ENCODE assay signal across 10 cellular contexts in genomic region chr15:45611305-45611704, GRCh38. TPM values are rescaled to one million over a fixed set of nuclear protein-coding genes. Genes with fewer than 3 reads are reported as not detected.
A peak's percentile ranks its signal among the peaks of the same experiment; 100 is the strongest.
DNase-seq lines count a peak whose midpoint lies in the region; ATAC-seq, FAIRE-seq and TF ChIP-seq lines count a peak whose summit lies in the region.
"Had no signal": no experiment of that assay in that cellular context is flagged by ENCODE, and none has a peak within 500 bp of the region (broad histone marks: within the 10 kb centered on the region; RNA-seq: fewer than 3 reads in every experiment).

No MANE protein-coding gene starts in this region.

- H3K27me3 Mint-ChIP-seq in brain: no peaks in the 10 kb centered on the region

- H3K4me1 ChIP-seq in stomach (peaks cover 0 to 6% (median 0%) of the 10 kb centered on the region in 4 donors), ascending aorta (no peaks in the 10 kb centered on the region)

- H3K27me3 ChIP-seq in stomach (no peaks in the 10 kb centered on the region), ascending aorta (no peaks in the 10 kb centered on the region)

- intact Hi-C loops in stomach (cut with DNase I; ENCODE audit: low total_unique reads) (no loop called here), ascending aorta (cut with DNase I) (loop anchor here (5.0 kb wide), 2 partner anchors 89 to 154 kb away; partner anchors contain the start of gene SLC30A4)

- H3K4me1 Mint-ChIP-seq in brain: no peaks in the 10 kb centered on the region

- 13 to 24% (median 21%) methylated on average over 4 of the region's 4 CpGs for WGBS in stomach, 5 donors

- TF ChIP-seq EP300 in stomach (IDR thresholded peaks at IDR 0.05): no peak

- no peak overlapping the region for H3K4me3 ChIP-seq in Jurkat, Clone E6-1 (ENCODE audit: low read length)
- H3K4me3 ChIP-seq in stomach (no peak overlapping the region), ascending aorta (no peak overlapping the region)

- H3K27ac ChIP-seq in stomach: no peak overlapping the region
- no peak overlapping the region for H3K27ac ChIP-seq in ascending aorta
- H3K27ac ChIP-seq: epithelial cell of prostate had no signal

- TF ChIP-seq CTCF in D721Med (IDR thresholded peaks at IDR 0.05; ENCODE audit: insufficient read depth, missing control alignments): peak; percentile 41
- TF ChIP-seq CTCF in brain (conservative IDR thresholded peaks at IDR 0.05): peak; percentile 48 to 64
- TF ChIP-seq CTCF in stomach (IDR thresholded peaks at IDR 0.05): peak in 1 of 7 experiments; percentile 24
- TF ChIP-seq CTCF in ascending aorta (IDR thresholded peaks at IDR 0.05): peak in 1 of 3 experiments; percentile 27

- peaks cover 18% of the 10 kb centered on the region for H3K36me3 Mint-ChIP-seq in brain

- no peaks in the 10 kb centered on the region for H3K9me3 ChIP-seq in stomach
- no peaks in the 10 kb centered on the region for H3K9me3 ChIP-seq in ascending aorta

- no peak overlapping the region for H3K4me3 Mint-ChIP-seq in brain

- TF ChIP-seq POLR2A in stomach (IDR thresholded peaks at IDR 0.05): no peak

- DNase-seq in D721Med (ENCODE audit: insufficient read length, low spot score) (no peak), midbrain (lab: John Stamatoyannopoulos, UW) (peak; percentile 35), stomach (no peak), ascending aorta (ENCODE audit: low spot score in 2 of 2) (no peak)
- DNase-seq in Jurkat, Clone E6-1 (ENCODE audit: low read depth, low spot score): peak; percentile 32
- DNase-seq: SHP77 had no signal

- H3K36me3 ChIP-seq in stomach (peaks cover 0 to 35% (median 32%) of the 10 kb centered on the region in 4 donors), ascending aorta (peaks cover 7 to 22% of the 10 kb centered on the region in 2 donors)

- FAIRE-seq in D721Med (lab: Jason Lieb, UNC): no peak

- H3K27ac Mint-ChIP-seq in brain: peak overlapping the region in 1 of 5 experiments; percentile 43

- ATAC-seq in GM21367 (IDR thresholded peaks at IDR 0.05; ENCODE audit: unreplicated experiment): no peak
- ATAC-seq in HG02970 (IDR thresholded peaks at IDR 0.05; ENCODE audit: low FRiP score, unreplicated experiment): no peak

- H3K9me3 Mint-ChIP-seq in brain: no peaks in the 10 kb centered on the region

RNA-seq across cellular contexts. Expression of gene SQOR, which starts 23.5 kb away (rescaled TPM):
- 24.5 TPM for polyA plus RNA-seq in Jurkat, Clone E6-1 (2012; ENCODE audit: insufficient read depth, insufficient read length)
- polyA plus RNA-seq in brain (ENCODE audit: insufficient read depth, low read depth, low replicate concordance) (4.5 TPM), stomach (100 to 1,000 TPM in 1 of 3 donors, 10 to 100 TPM in 2; 58.1 to 128 (median 63.1) TPM)
- total RNA-seq in stomach (10 to 100 TPM; 49.6 to 70.6 (median 62.5) TPM), ascending aorta (61.4 TPM)

RNA-seq across cellular contexts. Expression of gene BLOC1S6, which starts 24.1 kb away (rescaled TPM):
- polyA plus RNA-seq in Jurkat, Clone E6-1 (2012; ENCODE audit: insufficient read depth, insufficient read length): 54.6 TPM
- 9.0 TPM for polyA plus RNA-seq in brain (ENCODE audit: insufficient read depth, low read depth, low replicate concordance)
- total RNA-seq in stomach: 10 to 100 TPM in 4 of 5 donors, 1 to 10 TPM in 1; 7.6 to 74.5 (median 25.4) TPM
- polyA plus RNA-seq in stomach: 10 to 100 TPM; 12.5 to 36.8 (median 31.9) TPM
- 15.4 TPM for total RNA-seq in ascending aorta

Comparison
In these comparisons a context has a peak if more than half of its experiments do, and no peak if none do; other contexts are left out.
1. DNase-seq: peak in Jurkat, Clone E6-1 (single experiment) and midbrain (single experiment); none in D721Med (single experiment), stomach (single experiment) and ascending aorta (0 of 2).